In genomic region chr9:87613265-87614111, GRCh38 we compare ENCODE assay signal across 1 cellular context.
A peak's percentile ranks its signal among the peaks of the same experiment; 100 is the strongest.
TF ChIP-seq lines count a peak whose summit lies in the region.

No MANE protein-coding gene starts in this region.

TF ChIP-seq in HepG2, 621 proteins besides CTCF, POLR2A, EP300 and RAD21 (continued from another document and continues in another):
- TF ChIP-seq PAXIP1 (CRISPR knock-in tag; conservative IDR thresholded peaks at IDR 0.05) (peak; percentile 91), HIC2 (CRISPR knock-in tag; IDR thresholded peaks at IDR 0.05; ENCODE audit: low read depth) (no peak), PREB (CRISPR knock-in tag; IDR thresholded peaks at IDR 0.05) (no peak), ZNF280D (CRISPR knock-in tag; IDR thresholded peaks at IDR 0.05) (peak; percentile 82; the same call in 1 of the 2 replicates), ZNF878 (CRISPR knock-in tag; IDR thresholded peaks at IDR 0.05) (0 out of 2 replicates have a peak, but pooled peaks have one; percentile 61), ATF7 (IDR thresholded peaks at IDR 0.05) (peak; percentile 29; the same call in 1 of the 2 replicates), ATF7 (CRISPR knock-in tag; IDR thresholded peaks at IDR 0.05) (no peak), HMG20B (CRISPR knock-in tag; conservative IDR thresholded peaks at IDR 0.05) (no peak; the same call in 1 of the 2 replicates), ARID2 (CRISPR knock-in tag; IDR thresholded peaks at IDR 0.05; ENCODE audit: borderline replicate concordance) (no peak), ZNF274 (CRISPR knock-in tag; IDR thresholded peaks at IDR 0.05) (no peak), HOXD1 (CRISPR knock-in tag; IDR thresholded peaks at IDR 0.05) (no peak), SNAPC2 (CRISPR knock-in tag; IDR thresholded peaks at IDR 0.05) (no peak; the same call in 1 of the 2 replicates), BCL3 (CRISPR knock-in tag; IDR thresholded peaks at IDR 0.05) (no peak), MAFG (CRISPR knock-in tag; IDR thresholded peaks at IDR 0.05) (no peak), KDM6A (CRISPR knock-in tag; IDR thresholded peaks at IDR 0.05; ENCODE audit: low read depth) (no peak; the same call in 1 of the 2 replicates), FOXK2 (IDR thresholded peaks at IDR 0.05) (no peak), MLXIP (CRISPR knock-in tag; IDR thresholded peaks at IDR 0.05; ENCODE audit: borderline replicate concordance) (no peak), RBFOX2 (IDR thresholded peaks at IDR 0.05; ENCODE audit: low read depth, low read length) (peak; percentile 56; the same call in 1 of the 2 replicates), CREB1 (IDR thresholded peaks at IDR 0.05) (no peak), CREB1 (CRISPR knock-in tag; IDR thresholded peaks at IDR 0.05) (0 out of 2 replicates have a peak, but pooled peaks have one; percentile 12), THAP11 (CRISPR knock-in tag; IDR thresholded peaks at IDR 0.05) (no peak; the same call in 1 of the 2 replicates), SNAPC5 (CRISPR knock-in tag; IDR thresholded peaks at IDR 0.05; ENCODE audit: borderline replicate concordance) (no peak), SATB2 (CRISPR knock-in tag; IDR thresholded peaks at IDR 0.05) (no peak), ADNP (CRISPR knock-in tag; IDR thresholded peaks at IDR 0.05) (no peak), ELF3 (CRISPR knock-in tag; IDR thresholded peaks at IDR 0.05) (peak; percentile 41; the same call in 1 of the 2 replicates), ZNF850 (CRISPR knock-in tag; conservative IDR thresholded peaks at IDR 0.05) (no peak), SRSF4 (IDR thresholded peaks at IDR 0.05; ENCODE audit: low read depth, low read length, poor library complexity, severe bottlenecking) (no peak), MXD1 (CRISPR knock-in tag; IDR thresholded peaks at IDR 0.05) (no peak), SP140L (CRISPR knock-in tag; IDR thresholded peaks at IDR 0.05; ENCODE audit: borderline replicate concordance) (no peak), ZNF639 (CRISPR knock-in tag; conservative IDR thresholded peaks at IDR 0.05) (no peak), SALL2 (CRISPR knock-in tag; IDR thresholded peaks at IDR 0.05) (no peak), DMTF1 (CRISPR knock-in tag; IDR thresholded peaks at IDR 0.05) (no peak), PATZ1 (CRISPR knock-in tag; IDR thresholded peaks at IDR 0.05) (peak; percentile 19; the same call in 1 of the 2 replicates), SKIL (CRISPR knock-in tag; IDR thresholded peaks at IDR 0.05; ENCODE audit: borderline replicate concordance) (no peak)
